ENCODE assay signal across 16 cellular contexts in the genomic region with DNA sequence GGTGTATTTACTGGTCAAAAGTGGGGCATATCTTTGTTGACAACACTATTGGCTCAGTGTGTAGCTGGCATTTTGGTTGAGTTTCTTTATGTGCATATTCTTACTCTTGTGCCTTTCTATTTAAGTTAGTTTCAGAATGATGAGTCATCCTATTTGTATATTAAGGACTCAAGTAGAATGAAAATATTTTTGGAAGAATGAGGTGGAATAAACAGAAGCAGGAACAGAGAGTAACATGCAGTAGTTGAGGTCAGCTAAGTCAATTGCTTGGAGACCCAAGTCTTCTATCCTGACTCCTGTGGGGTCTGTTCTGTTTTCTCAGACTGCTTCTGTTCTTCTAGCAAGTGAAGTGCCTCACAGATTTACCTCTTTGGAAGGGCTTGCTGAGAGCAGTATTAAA.
A peak's percentile ranks its signal among the peaks of the same experiment; 100 is the strongest.
DNase-seq lines count a peak whose midpoint lies in the region; ATAC-seq and TF ChIP-seq lines count a peak whose summit lies in the region.
"Had no signal": no experiment of that assay in that cellular context is flagged by ENCODE, and none has a peak within 500 bp of the region (broad histone marks: within the 10 kb centered on the region; RNA-seq: fewer than 3 reads in every experiment).

No MANE protein-coding gene starts in this region.

- intact Hi-C loops in vagina (cut with DNase I): no loop called here

- H3K27me3 ChIP-seq in lung (ENCODE audit: control insufficient read depth, insufficient read depth) (no peaks in the 10 kb centered on the region), vagina (no peaks in the 10 kb centered on the region)

- no peak overlapping the region for H3K27ac ChIP-seq in lung (ENCODE audit: low read depth in 1 of 2, low read length in 1 of 2)
- no peak overlapping the region for H3K27ac ChIP-seq in vagina

- no peak for TF ChIP-seq POLR2A in vagina (IDR thresholded peaks at IDR 0.05)

- H3K9me3 ChIP-seq in lung (ENCODE audit: control insufficient read depth in 2 of 2, insufficient read depth in 1 of 2, low read length in 1 of 2): no peaks in the 10 kb centered on the region
- no peaks in the 10 kb centered on the region for H3K9me3 ChIP-seq in vagina

- H3K4me3 ChIP-seq in lung (no peak overlapping the region), vagina (no peak overlapping the region)

- H3K4me1 ChIP-seq in lung (ENCODE audit: control insufficient read depth in 2 of 2, insufficient read depth in 2 of 2, low read length in 2 of 2): peaks cover 0 to 5% of the 10 kb centered on the region in 2 donors
- no peaks in the 10 kb centered on the region for H3K4me1 ChIP-seq in vagina

- H3K36me3 ChIP-seq in lung (ENCODE audit: control insufficient read depth in 2 of 2, insufficient read depth in 2 of 2, low read length in 2 of 2) (no peaks in the 10 kb centered on the region), vagina (no peaks in the 10 kb centered on the region)

- peak; percentile 12 for DNase-seq in H4 (ENCODE audit: low spot score)
- no peak for DNase-seq in lung (ENCODE audit: low spot score)
- DNase-seq in activated gamma-delta T cell (lab: John Stamatoyannopoulos, UW): no peak
- no peak for DNase-seq in NOMO-1 (lab: John Stamatoyannopoulos, UW; ENCODE audit: unreplicated experiment in 2 of 2)
- DNase-seq in vagina (ENCODE audit: extremely low spot score in 2 of 2): no peak
- DNase-seq: activated CD8-positive, alpha-beta T cell treated with anti-CD3 and anti-CD28 coated beads, Interleukin-2, amount 10 ng/mL, durations not matched to agents 7 days and 5 days; CD8-positive, alpha-beta memory T cell; dermis blood vessel endothelial cell; glutamatergic neuron; left cardiac atrium; NCI-H2107; OCI-M1 had no signal

- TF ChIP-seq CTCF in lung (IDR thresholded peaks at IDR 0.05; ENCODE audit: control extremely low read depth, extremely low read depth) (no peak), vagina (IDR thresholded peaks at IDR 0.05) (no peak)

- ATAC-seq in GM18870 (IDR thresholded peaks at IDR 0.05; ENCODE audit: unreplicated experiment): peak; percentile 90
- ATAC-seq in HG03575 (IDR thresholded peaks at IDR 0.05; ENCODE audit: extremely low read depth, insufficient number of reproducible peaks, low FRiP score, unreplicated experiment): peak; percentile 78
- ATAC-seq in lung (ENCODE audit: insufficient read depth, low FRiP score): peak; percentile 33
- ATAC-seq in HG03354 (IDR thresholded peaks at IDR 0.05; ENCODE audit: poor library complexity, severe bottlenecking, unreplicated experiment): no peak
- ATAC-seq: activated CD8-positive, alpha-beta T cell treated with anti-CD3 and anti-CD28 coated beads, Interleukin-2, amount 10 ng/mL, durations not matched to agents 7 days and 5 days; HCT116; left cardiac atrium had no signal
